20 cellular contexts compared by ENCODE assay signal in the genomic region with DNA sequence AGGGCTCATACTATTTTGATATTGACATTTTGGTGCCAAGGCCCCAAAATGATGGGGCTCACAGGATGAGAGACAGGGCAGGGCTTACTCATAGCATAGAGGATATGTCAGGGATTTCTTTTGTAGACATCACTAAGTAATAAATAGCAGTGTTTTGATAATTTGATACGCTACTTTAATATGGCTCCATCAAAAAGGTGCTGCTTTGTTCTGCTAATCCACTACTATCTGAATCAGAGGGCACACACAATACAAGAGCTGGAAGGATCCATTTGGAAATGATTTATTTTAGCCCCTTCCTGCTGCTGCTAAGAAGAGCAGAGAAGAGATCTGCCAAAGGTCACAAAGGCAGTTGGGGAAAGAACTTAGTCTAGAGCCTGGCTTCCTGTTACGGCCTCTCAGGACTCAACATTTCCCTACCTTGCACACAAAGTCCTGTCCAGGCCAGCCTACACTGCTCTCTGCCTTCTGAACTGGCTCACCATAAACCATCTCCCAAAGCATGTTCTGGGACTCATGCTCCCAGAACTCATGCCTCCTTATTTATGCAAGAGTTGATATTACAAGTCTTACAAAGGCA.
DNase-seq lines count a peak whose midpoint lies in the region; ATAC-seq and TF ChIP-seq lines count a peak whose summit lies in the region.
"Had no signal": no experiment of that assay in that cellular context is flagged by ENCODE, and none has a peak within 500 bp of the region (broad histone marks: within the 10 kb centered on the region; RNA-seq: fewer than 3 reads in every experiment).

No MANE protein-coding gene starts in this region.

- intact Hi-C loops in A673 (cut with micrococcal nuclease; ENCODE audit: unreplicated experiment) (no loop called here), heart right ventricle (cut with DNase I) (no loop called here)

- BruUV-seq in A673 (replicated peaks; lab: Mats Ljungman, UMichigan): no TSS peak

- H3K4me1 Mint-ChIP-seq in neural progenitor cell: peaks cover 12% of the 10 kb centered on the region
- H3K4me1 Mint-ChIP-seq: CD4-positive, CD25-positive, alpha-beta regulatory T cell had no signal

- H3K36me3 Mint-ChIP-seq in neural progenitor cell: no peaks in the 10 kb centered on the region
- H3K36me3 Mint-ChIP-seq: CD4-positive, CD25-positive, alpha-beta regulatory T cell had no signal

- no peak overlapping the region for H3K27ac Mint-ChIP-seq in neural progenitor cell
- H3K27ac Mint-ChIP-seq: CD4-positive, CD25-positive, alpha-beta regulatory T cell had no signal

- H3K27ac ChIP-seq in A673 (ENCODE audit: low read depth, low read length, poor library complexity, severe bottlenecking) (peak overlapping the region; percentile 9), GM23248 (0 out of 2 replicates have a peak overlapping the region, but pooled peaks have one; percentile 84), brain microvascular endothelial cell (peak overlapping the region; percentile 66), neural progenitor cell (no peak overlapping the region), heart right ventricle (no peak overlapping the region)
- H3K27ac ChIP-seq: KMS-11, SJSA1 had no signal

- in situ Hi-C loops in GM23248 (cut with MboI): no loop called here
- in situ Hi-C loops in brain microvascular endothelial cell (cut with HindIII; ENCODE audit: low pct_ligation_motif_present, low sequenced_read_pairs): no loop called here

- DNase-seq in A673 (ENCODE audit: low spot score): peak; percentile 53
- DNase-seq in GM23248: no peak
- no peak for DNase-seq in brain microvascular endothelial cell
- DNase-seq in neural progenitor cell (ENCODE audit: low spot score): no peak
- no peak for DNase-seq in activated naive CD4-positive, alpha-beta T cell treated with anti-CD3 and anti-CD28 coated beads, Interleukin-2, amount 50 U/mL, for 16 hours
- no peak for DNase-seq in heart right ventricle
- DNase-seq: BE2C; CD4-positive, CD25-positive, alpha-beta regulatory T cell; DMS79; GOT3; NCI-H1694; NCI-H2107; NCI-H2227 treated with DMSO at 0.1 percent for 48 hours; NCI-H510A; NCI-H748 treated with DMSO at 0.1 percent for 48 hours; NK-92 treated with Interleukin-12 subunit alpha and Interleukin-12 subunit beta, amount 100 ng/mL, for 24 hours had no signal

- peak overlapping the region; percentile 67; the same call in 1 of the 2 replicates for H2AFZ ChIP-seq in GM23248
- peak overlapping the region; percentile 23 for H2AFZ ChIP-seq in neural progenitor cell (replicated peaks)

- no peaks in the 10 kb centered on the region for H3K9me2 ChIP-seq in GM23248 (ENCODE audit: insufficient read depth)

- WGBS in GM23248 (ENCODE audit: low coverage in 1 of 2, low lambda C conversion rate in 2 of 2, missing lambda C conversion rate in 2 of 2), 2 experiments: 98 to 100% methylated on average over 2 of the region's 2 CpGs
- 46 to 48% methylated on average over 2 of the region's 2 CpGs for WGBS in heart right ventricle, 2 donors

- H3K36me3 ChIP-seq in A673 (ENCODE audit: insufficient read depth, low read length, poor library complexity, severe bottlenecking) (no peaks in the 10 kb centered on the region), GM23248 (ENCODE audit: low read depth) (no peaks in the 10 kb centered on the region), brain microvascular endothelial cell (replicated peaks) (no peaks in the 10 kb centered on the region), neural progenitor cell (no peaks in the 10 kb centered on the region), heart right ventricle (no peaks in the 10 kb centered on the region)
- H3K36me3 ChIP-seq: BE2C, SJSA1 had no signal

- H3K4me3 ChIP-seq in A673 (ENCODE audit: low read depth, low read length, poor library complexity, severe bottlenecking) (no peak overlapping the region), GM23248 (no peak overlapping the region), brain microvascular endothelial cell (ENCODE audit: low read depth, low read length) (no peak overlapping the region), neural progenitor cell (no peak overlapping the region), heart right ventricle (no peak overlapping the region)
- H3K4me3 ChIP-seq: SJSA1 had no signal

- H3K4me2 ChIP-seq in GM23248 (ENCODE audit: unreplicated experiment) (no peak overlapping the region), neural progenitor cell (no peak overlapping the region)
- H3K4me2 ChIP-seq: KMS-11 had no signal

- peaks cover 21% of the 10 kb centered on the region for H3F3A ChIP-seq in GM23248 (ENCODE audit: insufficient read depth)
- H3F3A ChIP-seq in neural progenitor cell (ENCODE audit: low read depth): no peaks in the 10 kb centered on the region

- no peak overlapping the region for H3K4me3 Mint-ChIP-seq in neural progenitor cell
- H3K4me3 Mint-ChIP-seq: CD4-positive, CD25-positive, alpha-beta regulatory T cell had no signal

- POLR2A ChIA-PET in A673 (lab: Charles Lee; ENCODE audit: low non-redundant PET): no interaction called here

- no peak for ATAC-seq in HG02970 (IDR thresholded peaks at IDR 0.05; ENCODE audit: low FRiP score, unreplicated experiment)
- ATAC-seq in heart right ventricle: no peak
- ATAC-seq: HCT116 had no signal

- H3K9me3 ChIP-seq in A673 (ENCODE audit: low read depth, low read length, poor library complexity, severe bottlenecking): peaks cover 4% of the 10 kb centered on the region
- H3K9me3 ChIP-seq in GM23248 (ENCODE audit: low read depth): no peaks in the 10 kb centered on the region
- no peaks in the 10 kb centered on the region for H3K9me3 ChIP-seq in neural progenitor cell (ENCODE audit: low read depth)
- H3K9me3 ChIP-seq in heart right ventricle: peaks cover 0 to 6% (median 0%) of the 10 kb centered on the region in 11 donors
- H3K9me3 ChIP-seq: BE2C, SJSA1 had no signal

- no peaks in the 10 kb centered on the region for H3K27me3 ChIP-seq in A673 (replicated peaks; ENCODE audit: insufficient read depth, low read depth, low read length, poor library complexity)
- H3K27me3 ChIP-seq in GM23248 (replicated peaks; ENCODE audit: insufficient read depth): no peaks in the 10 kb centered on the region
- H3K27me3 ChIP-seq in brain microvascular endothelial cell (replicated peaks): no peaks in the 10 kb centered on the region
- no peaks in the 10 kb centered on the region for H3K27me3 ChIP-seq in neural progenitor cell
- no peaks in the 10 kb centered on the region for H3K27me3 ChIP-seq in heart right ventricle
- H3K27me3 ChIP-seq: BE2C, SJSA1 had no signal

- H3K79me2 ChIP-seq in GM23248 (ENCODE audit: insufficient read depth) (no peaks in the 10 kb centered on the region), neural progenitor cell (ENCODE audit: low read depth) (no peaks in the 10 kb centered on the region)

- H4K20me1 ChIP-seq in GM23248 (ENCODE audit: insufficient read depth) (no peaks in the 10 kb centered on the region), neural progenitor cell (ENCODE audit: low read depth) (no peaks in the 10 kb centered on the region)

- H3K4me1 ChIP-seq in A673 (ENCODE audit: insufficient read depth, low read length, poor library complexity, severe bottlenecking) (peaks cover 37% of the 10 kb centered on the region), GM23248 (ENCODE audit: insufficient read depth) (peaks cover 36% of the 10 kb centered on the region), neural progenitor cell (peaks cover 10% of the 10 kb centered on the region), heart right ventricle (peaks cover 0 to 10% (median 0%) of the 10 kb centered on the region in 9 donors)
- H3K4me1 ChIP-seq: BE2C, SJSA1 had no signal

- no peaks in the 10 kb centered on the region for H3K9me3 Mint-ChIP-seq in neural progenitor cell

- H3K9ac ChIP-seq in GM23248 (no peak overlapping the region), neural progenitor cell (no peak overlapping the region)
- H3K9ac ChIP-seq: KMS-11 had no signal

- H3K27me3 Mint-ChIP-seq in neural progenitor cell (ENCODE audit: insufficient read depth, low read depth): peaks cover 3% of the 10 kb centered on the region
- H3K27me3 Mint-ChIP-seq: CD4-positive, CD25-positive, alpha-beta regulatory T cell had no signal

- CTCF ChIA-PET in A673 (lab: Charles Lee): no interaction called here

- no peak for TF ChIP-seq CTCF in A673 (conservative IDR thresholded peaks at IDR 0.05; ENCODE audit: low read depth, low read length)
- TF ChIP-seq CTCF in brain microvascular endothelial cell (IDR thresholded peaks at IDR 0.05; ENCODE audit: low read depth, low read length, missing control alignments): no peak
- no peak for TF ChIP-seq CTCF in neural progenitor cell (IDR thresholded peaks at IDR 0.05)
- no peak for TF ChIP-seq CTCF in heart right ventricle (IDR thresholded peaks at IDR 0.05)

Comparison
In these comparisons a context has a peak if more than half of its experiments do, and no peak if none do; other contexts are left out.
1. H3K27ac ChIP-seq: peak in A673 (single experiment), GM23248 (single experiment) and brain microvascular endothelial cell (single experiment); none in neural progenitor cell (single experiment) and heart right ventricle (0 of 10).